29 cellular contexts compared by ENCODE assay signal in genomic region chr4:16646459-16646858, GRCh38.
"Had no signal": no experiment of that assay in that cellular context is flagged by ENCODE, and none has a peak within 500 bp of the region (broad histone marks: within the 10 kb centered on the region; RNA-seq: fewer than 3 reads in every experiment).

No MANE protein-coding gene starts in this region.

- H3K9me3 ChIP-seq: colonic mucosa, esophagus muscularis mucosa, esophagus squamous epithelium, gastrocnemius medialis, gastroesophageal sphincter, heart left ventricle, heart right ventricle had no signal

- H3K4me3 ChIP-seq: colonic mucosa, coronary artery, dorsolateral prefrontal cortex, esophagus muscularis mucosa, esophagus squamous epithelium, gastrocnemius medialis, gastroesophageal sphincter, heart left ventricle, heart right ventricle had no signal

- H3K27ac Mint-ChIP-seq: dendritic cell treated with granulocyte-macrophage colony-stimulating factor and Interleukin-4, amounts not matched to agents 40 ng/mL and 50 ng/mL, for 4 days; effector memory CD8-positive, alpha-beta T cell; endodermal cell had no signal

- H3K9me3 Mint-ChIP-seq: effector memory CD8-positive, alpha-beta T cell; endodermal cell had no signal

- H3K4me1 Mint-ChIP-seq: endodermal cell had no signal

- H3K36me3 ChIP-seq: colonic mucosa, esophagus muscularis mucosa, esophagus squamous epithelium, gastrocnemius medialis, gastroesophageal sphincter, heart left ventricle, heart right ventricle had no signal

- FAIRE-seq: colon, endometrium, endothelial cell of umbilical vein, frontal cortex had no signal

- ATAC-seq: effector memory CD8-positive, alpha-beta T cell; esophagus mucosa; foreskin keratinocyte; gastrocnemius medialis; gastroesophageal sphincter; heart left ventricle; heart right ventricle had no signal

- H3K27me3 ChIP-seq: colonic mucosa, dorsolateral prefrontal cortex, esophagus muscularis mucosa, esophagus squamous epithelium, foreskin keratinocyte, gastrocnemius medialis, gastroesophageal sphincter, heart left ventricle, heart right ventricle had no signal

- DNase-seq: colonic mucosa; cortex of kidney; dermis blood vessel endothelial cell; dorsolateral prefrontal cortex; effector CD4-positive, alpha-beta T cell; effector CD8-positive, alpha-beta T cell; effector memory CD4-positive, alpha-beta T cell; effector memory CD8-positive, alpha-beta T cell; endodermal cell; erythroblast; esophagus squamous epithelium; foreskin fibroblast; foreskin keratinocyte; foreskin melanocyte; gastrocnemius medialis; glutamatergic neuron; head of caudate nucleus; heart left ventricle; heart right ventricle had no signal

- H3K27ac ChIP-seq: colonic mucosa, coronary artery, dorsolateral prefrontal cortex, epithelial cell of prostate, esophagus muscularis mucosa, esophagus squamous epithelium, foreskin keratinocyte, gastrocnemius medialis, gastroesophageal sphincter, heart left ventricle, heart right ventricle had no signal

- H3K4me1 ChIP-seq: colonic mucosa, esophagus squamous epithelium, foreskin keratinocyte had no signal

- H3K27me3 Mint-ChIP-seq: dendritic cell treated with granulocyte-macrophage colony-stimulating factor and Interleukin-4, amounts not matched to agents 40 ng/mL and 50 ng/mL, for 4 days; effector memory CD8-positive, alpha-beta T cell had no signal

- H3K4me3 Mint-ChIP-seq: dendritic cell treated with granulocyte-macrophage colony-stimulating factor and Interleukin-4, amounts not matched to agents 40 ng/mL and 50 ng/mL, for 4 days; effector memory CD8-positive, alpha-beta T cell; endodermal cell had no signal
